ENCODE assay signal across 1 cellular context in the genomic region with DNA sequence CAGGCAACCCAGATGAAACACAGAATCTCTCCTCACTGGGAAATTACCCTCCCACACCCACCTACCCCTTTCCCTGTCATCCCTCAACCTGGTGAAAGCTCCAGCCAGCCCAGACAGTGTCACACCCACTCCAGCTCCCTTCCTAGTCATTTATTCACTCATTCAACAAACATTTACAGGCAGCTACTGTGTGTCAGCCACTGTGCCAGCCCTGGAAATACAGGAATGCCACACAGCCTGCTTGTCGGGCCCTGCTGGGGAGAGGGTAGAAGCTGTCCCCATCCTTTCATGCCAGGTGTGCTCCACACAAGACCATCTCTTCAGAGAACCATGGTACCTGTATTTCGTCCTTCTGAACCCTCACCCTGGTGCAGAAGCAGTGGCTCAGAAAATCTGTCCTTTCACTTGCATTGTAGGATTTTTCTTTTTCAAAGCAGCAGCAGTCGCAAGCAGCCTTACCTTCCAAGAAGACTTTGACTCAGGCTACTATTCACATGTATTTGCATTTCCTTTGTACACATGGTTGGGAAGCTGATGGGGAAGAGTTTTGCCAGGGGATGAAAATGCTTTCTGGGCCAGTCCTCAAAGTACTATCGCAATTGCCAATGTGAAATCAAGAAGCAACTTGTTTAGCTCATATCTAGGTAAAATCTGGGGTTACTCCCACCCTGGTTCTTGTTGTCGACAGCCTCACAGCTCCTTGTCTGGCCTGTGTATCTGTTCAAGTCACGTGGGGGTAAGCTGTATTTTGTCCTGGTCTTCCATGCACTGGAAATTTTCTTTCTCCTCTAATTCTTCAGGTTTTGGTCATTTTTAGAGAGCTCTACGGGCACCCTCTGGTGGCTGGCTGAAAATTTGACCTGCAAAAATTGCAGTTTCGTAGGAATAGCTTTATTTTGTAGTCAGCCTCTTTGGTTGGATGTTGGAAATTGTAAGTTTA.
TF ChIP-seq lines count a peak whose summit lies in the region.

No MANE protein-coding gene starts in this region.

TF ChIP-seq in GM23338, 12 proteins besides CTCF, POLR2A, EP300 and RAD21 (continued from another document):
- TF ChIP-seq, protein P1, sequence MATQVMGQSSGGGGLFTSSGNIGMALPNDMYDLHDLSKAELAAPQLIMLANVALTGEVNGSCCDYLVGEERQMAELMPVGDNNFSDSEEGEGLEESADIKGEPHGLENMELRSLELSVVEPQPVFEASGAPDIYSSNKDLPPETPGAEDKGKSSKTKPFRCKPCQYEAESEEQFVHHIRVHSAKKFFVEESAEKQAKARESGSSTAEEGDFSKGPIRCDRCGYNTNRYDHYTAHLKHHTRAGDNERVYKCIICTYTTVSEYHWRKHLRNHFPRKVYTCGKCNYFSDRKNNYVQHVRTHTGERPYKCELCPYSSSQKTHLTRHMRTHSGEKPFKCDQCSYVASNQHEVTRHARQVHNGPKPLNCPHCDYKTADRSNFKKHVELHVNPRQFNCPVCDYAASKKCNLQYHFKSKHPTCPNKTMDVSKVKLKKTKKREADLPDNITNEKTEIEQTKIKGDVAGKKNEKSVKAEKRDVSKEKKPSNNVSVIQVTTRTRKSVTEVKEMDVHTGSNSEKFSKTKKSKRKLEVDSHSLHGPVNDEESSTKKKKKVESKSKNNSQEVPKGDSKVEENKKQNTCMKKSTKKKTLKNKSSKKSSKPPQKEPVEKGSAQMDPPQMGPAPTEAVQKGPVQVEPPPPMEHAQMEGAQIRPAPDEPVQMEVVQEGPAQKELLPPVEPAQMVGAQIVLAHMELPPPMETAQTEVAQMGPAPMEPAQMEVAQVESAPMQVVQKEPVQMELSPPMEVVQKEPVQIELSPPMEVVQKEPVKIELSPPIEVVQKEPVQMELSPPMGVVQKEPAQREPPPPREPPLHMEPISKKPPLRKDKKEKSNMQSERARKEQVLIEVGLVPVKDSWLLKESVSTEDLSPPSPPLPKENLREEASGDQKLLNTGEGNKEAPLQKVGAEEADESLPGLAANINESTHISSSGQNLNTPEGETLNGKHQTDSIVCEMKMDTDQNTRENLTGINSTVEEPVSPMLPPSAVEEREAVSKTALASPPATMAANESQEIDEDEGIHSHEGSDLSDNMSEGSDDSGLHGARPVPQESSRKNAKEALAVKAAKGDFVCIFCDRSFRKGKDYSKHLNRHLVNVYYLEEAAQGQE (IDR thresholded peaks at IDR 0.05; ENCODE audit: unreplicated experiment): no peak
- TF ChIP-seq CREB1 (CRISPR knock-in tag; IDR thresholded peaks at IDR 0.05; ENCODE audit: low read depth): no peak
TF ChIP-seq in GM23338: peak in this region for 0.
